In the genomic region with DNA sequence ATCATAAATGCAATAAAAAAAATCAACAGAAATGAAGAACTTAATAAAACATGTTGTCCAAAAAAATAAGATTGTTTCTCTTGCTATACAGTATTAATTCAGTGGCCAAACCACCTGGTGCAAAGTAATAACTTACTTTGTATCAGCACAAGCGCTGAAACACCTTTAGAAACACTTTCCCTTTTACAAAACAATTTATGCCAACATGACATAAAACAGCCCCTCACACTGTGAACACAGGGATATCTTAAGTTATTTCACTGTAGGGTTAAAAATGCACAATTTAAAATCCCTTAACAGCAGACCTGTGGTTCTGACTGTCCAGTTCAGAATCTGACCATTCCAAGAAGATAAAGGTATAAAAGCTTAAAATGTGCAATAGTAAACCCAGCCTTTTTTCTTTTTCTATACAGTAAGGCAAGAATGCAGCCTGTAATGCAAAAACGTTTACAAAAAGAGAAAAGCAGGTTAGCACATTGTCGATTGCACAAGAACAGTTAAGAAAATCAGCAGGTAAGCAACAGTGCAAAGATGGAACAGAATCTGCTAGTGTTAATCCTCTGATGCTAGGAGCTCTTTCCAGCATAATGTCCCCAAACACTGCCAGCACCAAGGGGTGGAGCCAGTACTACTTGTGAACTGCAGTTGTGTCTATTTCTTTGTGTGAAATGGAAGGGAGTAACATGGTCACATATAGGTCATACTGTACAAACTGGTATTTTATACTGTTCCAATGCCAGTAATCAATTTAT, we compare ENCODE assay signal across 18 cellular contexts. TPM values are rescaled to one million over a fixed set of nuclear protein-coding genes. Genes with fewer than 3 reads are reported as not detected.
DNase-seq lines count a peak whose midpoint lies in the region; ATAC-seq and TF ChIP-seq lines count a peak whose summit lies in the region.
"Had no signal": no experiment of that assay in that cellular context is flagged by ENCODE, and none has a peak within 500 bp of the region (broad histone marks: within the 10 kb centered on the region; RNA-seq: fewer than 3 reads in every experiment).

No MANE protein-coding gene starts in this region.

- POLR2A ChIA-PET in PC-3 (lab: Charles Lee; ENCODE audit: unreplicated experiment), result no interaction called here

- H3K9me3 Mint-ChIP-seq in type B pancreatic cell, result no peaks in the 10 kb centered on the region

- no peak overlapping the region for H3K4me2 ChIP-seq in PC-3 (ENCODE audit: low read length)

- DNase-seq in DMS53 (lab: John Stamatoyannopoulos, UW), result peak; percentile 21
- no peak for DNase-seq in DMS53 treated with DMSO at 0.1 percent for 48 hours (lab: John Stamatoyannopoulos, UW; ENCODE audit: unreplicated experiment)
- DNase-seq in PC-3, result no peak
- no peak for DNase-seq in H7
- no peak for DNase-seq in type B pancreatic cell (ENCODE audit: extremely low spot score, unreplicated experiment)
- DNase-seq: 8988T; activated CD4-positive, CD25-positive, alpha-beta regulatory T cell treated with anti-CD3 and anti-CD28 coated beads, Interleukin-2, amount 50 U/mL, for 72 hours; C1 segment of cervical spinal cord; left colon; NCI-H1105; NCI-H2227 treated with DMSO at 0.1 percent for 48 hours; SHP77 treated with DMSO at 0.1 percent for 48 hours; stimulated activated CD4-positive, alpha-beta T cell treated with anti-CD3 and anti-CD28 coated beads, Interleukin-4, amount 100 ng/mL, for 4 hours; tibial artery had no signal

- H3K9ac ChIP-seq in PC-3 (ENCODE audit: low read length) (no peak overlapping the region), liver (ENCODE audit: low read depth in 1 of 2, low read length in 2 of 2) (no peak overlapping the region)

- TF ChIP-seq RAD21 in liver (IDR thresholded peaks at IDR 0.05), result no peak

- H3K27ac Mint-ChIP-seq in type B pancreatic cell, result no peak overlapping the region

- no peak overlapping the region for H2AFZ ChIP-seq in PC-3 (ENCODE audit: low read length)

- H3K9me2 ChIP-seq in PC-3 (replicated peaks; ENCODE audit: low read length), result no peaks in the 10 kb centered on the region

- TSS peak; percentile 17 for BruUV-seq in PC-3 (replicated peaks; lab: Mats Ljungman, UMichigan)

- WGBS in liver, result 61% methylated on average over 3 of the region's 3 CpGs

- no peaks in the 10 kb centered on the region for H3K27me3 ChIP-seq in PC-3 (ENCODE audit: low read length)
- no peaks in the 10 kb centered on the region for H3K27me3 ChIP-seq in liver (ENCODE audit: control insufficient read depth in 4 of 4, insufficient read depth in 4 of 4, low read length in 3 of 4)
- H3K27me3 ChIP-seq in H7 (ENCODE audit: control insufficient read depth, insufficient read depth, low read length), result no peaks in the 10 kb centered on the region
- H3K27me3 ChIP-seq: tibial artery had no signal

- H3K4me3 ChIP-seq in PC-3 (ENCODE audit: low read length) (no peak overlapping the region), liver (ENCODE audit: low read depth in 1 of 3, low read length in 3 of 3) (no peak overlapping the region), H7 (ENCODE audit: insufficient read depth, low read depth, low read length) (no peak overlapping the region)
- H3K4me3 ChIP-seq: skin epidermis, tibial artery had no signal

- H3K27me3 Mint-ChIP-seq in type B pancreatic cell, result no peaks in the 10 kb centered on the region

- CTCF ChIA-PET in PC-3 (lab: Charles Lee), result no interaction called here

- peaks cover 24% of the 10 kb centered on the region for H3K36me3 Mint-ChIP-seq in type B pancreatic cell

- H3K79me2 ChIP-seq in PC-3 (ENCODE audit: low read length), result peaks cover 4% of the 10 kb centered on the region; the same call in 1 of the 2 replicates

- TF ChIP-seq CTCF in 22Rv1 (IDR thresholded peaks at IDR 0.05) (no peak), PC-3 (conservative IDR thresholded peaks at IDR 0.05; ENCODE audit: low read depth, low read length) (no peak), liver (IDR thresholded peaks at IDR 0.05; ENCODE audit: low read depth, low read length, missing input control) (no peak), type B pancreatic cell (conservative IDR thresholded peaks at IDR 0.05) (no peak)

- ATAC-seq in PC-3 (no peak), GM21447 (IDR thresholded peaks at IDR 0.05; ENCODE audit: unreplicated experiment) (no peak)

- no peak overlapping the region for H3K4me3 Mint-ChIP-seq in type B pancreatic cell

- H3K9me3 ChIP-seq in PC-3 (ENCODE audit: low read length) (no peaks in the 10 kb centered on the region), liver (ENCODE audit: control insufficient read depth in 4 of 4, low read length in 3 of 4) (no peaks in the 10 kb centered on the region)
- H3K9me3 ChIP-seq: tibial artery had no signal

- H3K27ac ChIP-seq in 22Rv1 (peak overlapping the region; percentile 8; the same call in 1 of the 2 replicates), PC-3 (ENCODE audit: low read length) (no peak overlapping the region), liver (ENCODE audit: low read depth in 1 of 2, low read length in 2 of 2) (peak overlapping the region; percentile 35 to 54)
- H3K27ac ChIP-seq: skin epidermis, tibial artery had no signal

- no peaks in the 10 kb centered on the region for H3F3A ChIP-seq in PC-3 (ENCODE audit: low read length, unreplicated experiment)

- H3K36me3 ChIP-seq in PC-3 (ENCODE audit: low read depth, low read length) (peaks cover 30% of the 10 kb centered on the region), liver (ENCODE audit: control insufficient read depth in 4 of 4, insufficient read depth in 3 of 4, low read depth in 1 of 4, low read length in 3 of 4) (peaks cover 0 to 12% (median 4%) of the 10 kb centered on the region in 4 donors), H7 (replicated peaks; ENCODE audit: control insufficient read depth, insufficient read depth, low read length) (no peaks in the 10 kb centered on the region; the same call in 1 of the 2 replicates)

- intact Hi-C loops in PC-3 (cut with micrococcal nuclease), result no loop called here

- H4K20me1 ChIP-seq in PC-3 (ENCODE audit: low read length), result no peaks in the 10 kb centered on the region

- H3K4me1 ChIP-seq in PC-3 (ENCODE audit: insufficient read depth, low read length) (no peaks in the 10 kb centered on the region), liver (ENCODE audit: control insufficient read depth in 4 of 4, insufficient read depth in 4 of 4, low read length in 3 of 4) (peaks cover 13 to 72% (median 62%) of the 10 kb centered on the region in 4 donors)

- peaks cover 10% of the 10 kb centered on the region for H3K4me1 Mint-ChIP-seq in type B pancreatic cell (ENCODE audit: unreplicated experiment)

TF ChIP-seq in liver, 16 proteins besides CTCF, POLR2A, EP300 and RAD21:
- TF ChIP-seq, protein P1, sequence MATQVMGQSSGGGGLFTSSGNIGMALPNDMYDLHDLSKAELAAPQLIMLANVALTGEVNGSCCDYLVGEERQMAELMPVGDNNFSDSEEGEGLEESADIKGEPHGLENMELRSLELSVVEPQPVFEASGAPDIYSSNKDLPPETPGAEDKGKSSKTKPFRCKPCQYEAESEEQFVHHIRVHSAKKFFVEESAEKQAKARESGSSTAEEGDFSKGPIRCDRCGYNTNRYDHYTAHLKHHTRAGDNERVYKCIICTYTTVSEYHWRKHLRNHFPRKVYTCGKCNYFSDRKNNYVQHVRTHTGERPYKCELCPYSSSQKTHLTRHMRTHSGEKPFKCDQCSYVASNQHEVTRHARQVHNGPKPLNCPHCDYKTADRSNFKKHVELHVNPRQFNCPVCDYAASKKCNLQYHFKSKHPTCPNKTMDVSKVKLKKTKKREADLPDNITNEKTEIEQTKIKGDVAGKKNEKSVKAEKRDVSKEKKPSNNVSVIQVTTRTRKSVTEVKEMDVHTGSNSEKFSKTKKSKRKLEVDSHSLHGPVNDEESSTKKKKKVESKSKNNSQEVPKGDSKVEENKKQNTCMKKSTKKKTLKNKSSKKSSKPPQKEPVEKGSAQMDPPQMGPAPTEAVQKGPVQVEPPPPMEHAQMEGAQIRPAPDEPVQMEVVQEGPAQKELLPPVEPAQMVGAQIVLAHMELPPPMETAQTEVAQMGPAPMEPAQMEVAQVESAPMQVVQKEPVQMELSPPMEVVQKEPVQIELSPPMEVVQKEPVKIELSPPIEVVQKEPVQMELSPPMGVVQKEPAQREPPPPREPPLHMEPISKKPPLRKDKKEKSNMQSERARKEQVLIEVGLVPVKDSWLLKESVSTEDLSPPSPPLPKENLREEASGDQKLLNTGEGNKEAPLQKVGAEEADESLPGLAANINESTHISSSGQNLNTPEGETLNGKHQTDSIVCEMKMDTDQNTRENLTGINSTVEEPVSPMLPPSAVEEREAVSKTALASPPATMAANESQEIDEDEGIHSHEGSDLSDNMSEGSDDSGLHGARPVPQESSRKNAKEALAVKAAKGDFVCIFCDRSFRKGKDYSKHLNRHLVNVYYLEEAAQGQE (IDR thresholded peaks at IDR 0.05), result no peak
- TF ChIP-seq HNF4A (conservative IDR thresholded peaks at IDR 0.05) (peak; percentile 35 to 40), YY1 (IDR thresholded peaks at IDR 0.05) (peak; percentile 54), FOXA2 (IDR thresholded peaks at IDR 0.05) (peak; percentile 6), FOXA1 (IDR thresholded peaks at IDR 0.05) (no peak), RXRA (IDR thresholded peaks at IDR 0.05) (peak; percentile 20 to 40), SP1 (IDR thresholded peaks at IDR 0.05) (peak; percentile 9)

RNA-seq across cellular contexts. Expression of gene RAB14, which starts 21.6 kb away (rescaled TPM):
- 13.8 and 14.9 TPM in 2 replicates for total RNA-seq in PC-3 (2014; rRNA removed)
- 10 to 100 TPM; 30.2 to 42.8 TPM for total RNA-seq in liver
- 10 to 100 TPM; 25.9 to 48.2 TPM for polyA plus RNA-seq in liver
- 19.5 and 22.1 TPM in 2 replicates for total RNA-seq in H7 (2014; rRNA removed; shearing (Covaris generic))
- 59.4 and 83.7 TPM in 2 replicates for total RNA-seq in type B pancreatic cell (ENCODE audit: low replicate concordance)
